15 cellular contexts compared by ENCODE assay signal in genomic region chr1:176954242-176954641, GRCh38.
A peak's percentile ranks its signal among the peaks of the same experiment; 100 is the strongest.
DNase-seq lines count a peak whose midpoint lies in the region; ATAC-seq and TF ChIP-seq lines count a peak whose summit lies in the region.
"Had no signal": no experiment of that assay in that cellular context is flagged by ENCODE, and none has a peak within 500 bp of the region (broad histone marks: within the 10 kb centered on the region; RNA-seq: fewer than 3 reads in every experiment).

No MANE protein-coding gene starts in this region.

- DNase-seq in ELR (ENCODE audit: low read depth) (peak; percentile 2), HCT116 (ENCODE audit: low read depth, low spot score) (peak; percentile 6), SK-MEL-5 (ENCODE audit: low read depth, low spot score) (peak; percentile 52), left lobe of liver (ENCODE audit: low spot score) (no peak), cerebellar nuclear complex (lab: John Stamatoyannopoulos, UW) (no peak)
- DNase-seq: activated B cell treated with CpG ODN at 0.5 μM for 24 hours; activated naive CD4-positive, alpha-beta T cell treated with anti-CD3 and anti-CD28 coated beads for 36 hours; C1 segment of cervical spinal cord; NCI-H187; sigmoid colon; stimulated activated naive CD4-positive, alpha-beta T cell treated with Interleukin-2 at 50 U/mL for 16 hours; SW 1271 had no signal

- TF ChIP-seq RAD21 in HCT116 (IDR thresholded peaks at IDR 0.05; ENCODE audit: low read depth) = peak; percentile 15; the same call in 1 of the 2 replicates

- intact Hi-C loops in HCT116 (cut with micrococcal nuclease) = no loop called here

- in situ Hi-C loops in SK-MEL-5 (cut with HindIII; ENCODE audit: low pct_unique_long_range_greater_than_20kb, low sequenced_read_pairs) = no loop called here

- RAD21 ChIA-PET in HCT116 (lab: Charles Lee; ENCODE audit: low non-redundant PET in 1 of 2, low total read pairs in 2 of 2, uncharacterized antibody in 2 of 2, unreplicated experiment in 2 of 2) = no interaction called here

- peaks cover 3% of the 10 kb centered on the region; the same call in 1 of the 2 replicates for H3K27me3 ChIP-seq in HCT116 (ENCODE audit: insufficient read depth, low read length)
- H3K27me3 ChIP-seq: sigmoid colon had no signal

- TF ChIP-seq POLR2A in HCT116 (IDR thresholded peaks at IDR 0.05; ENCODE audit: borderline replicate concordance, extremely low read depth, insufficient read depth, insufficient read length) = no peak
- no peak for TF ChIP-seq POLR2A in GM18505 (IDR thresholded peaks at IDR 0.05; ENCODE audit: borderline replicate concordance, extremely low read depth, insufficient read depth, insufficient read length)

- H3K9me3 ChIP-seq in HCT116 (ENCODE audit: control insufficient read depth in 1 of 2, insufficient read depth in 1 of 2, low read depth in 1 of 2, low read length in 2 of 2) = no peaks in the 10 kb centered on the region
- H3K9me3 ChIP-seq: sigmoid colon had no signal

- H2AFZ ChIP-seq in HCT116 (ENCODE audit: low read depth, low read length, poor library complexity, severe bottlenecking) = no peak overlapping the region

- H4K20me1 ChIP-seq in HCT116 (ENCODE audit: insufficient read depth) = no peaks in the 10 kb centered on the region

- CTCF ChIA-PET in HCT116 (lab: Charles Lee) = no interaction called here

- no peak overlapping the region for H3K9ac ChIP-seq in HCT116 (ENCODE audit: low read length)

- no peaks in the 10 kb centered on the region for H3K36me3 ChIP-seq in HCT116 (ENCODE audit: control insufficient read depth in 1 of 2, insufficient read depth in 2 of 2, low read length in 2 of 2)
- H3K36me3 ChIP-seq: sigmoid colon had no signal

- H3K4me1 ChIP-seq in HCT116 (ENCODE audit: control insufficient read depth in 1 of 2, insufficient read depth in 2 of 2, low read length in 2 of 2) = no peaks in the 10 kb centered on the region
- H3K4me1 ChIP-seq: sigmoid colon had no signal

- H3K27ac ChIP-seq in HCT116 (ENCODE audit: low read depth, low read length) = no peak overlapping the region
- H3K27ac ChIP-seq: epithelial cell of prostate, sigmoid colon had no signal

- H3K4me2 ChIP-seq in HCT116 (ENCODE audit: low read length) = no peak overlapping the region

- BruUV-seq in HCT116 (replicated peaks; lab: Mats Ljungman, UMichigan) = no TSS peak

- ATAC-seq in HCT116 (peak; percentile 55; the same call in 1 of the 2 replicates), left lobe of liver (peak; percentile 54), GM21526 (IDR thresholded peaks at IDR 0.05; ENCODE audit: low FRiP score, unreplicated experiment) (no peak), GM18505 (IDR thresholded peaks at IDR 0.05; ENCODE audit: unreplicated experiment) (no peak)

- H3K79me2 ChIP-seq in HCT116 (ENCODE audit: insufficient read depth, low read length) = no peaks in the 10 kb centered on the region

- no peak overlapping the region for H3K4me3 ChIP-seq in HCT116 (replicated peaks in 1 of 2; ENCODE audit: low read depth in 1 of 2, low read length in 2 of 2)
- H3K4me3 ChIP-seq: sigmoid colon had no signal

- H3K9me2 ChIP-seq in HCT116 (ENCODE audit: insufficient read depth) = no peaks in the 10 kb centered on the region

- TF ChIP-seq CTCF in HCT116 (IDR thresholded peaks at IDR 0.05 in 2 of 3, conservative IDR thresholded peaks at IDR 0.05 in 1 of 3; ENCODE audit: borderline replicate concordance in 1 of 3, insufficient read depth in 1 of 3, low read depth in 2 of 3, low read length in 2 of 3) = peak; percentile 12 to 47 (median 41); a peak in 4 of 6 replicates

- POLR2A ChIA-PET in HCT116 (lab: Charles Lee) = no interaction called here

TF ChIP-seq in HCT116, 20 proteins besides CTCF, POLR2A, EP300 and RAD21:
- TF ChIP-seq SP1 (IDR thresholded peaks at IDR 0.05; ENCODE audit: low read depth) = no peak
- TF ChIP-seq REST (IDR thresholded peaks at IDR 0.05; ENCODE audit: low read depth) = no peak
- no peak for TF ChIP-seq ZNF274 (IDR thresholded peaks at IDR 0.05; ENCODE audit: low read depth, low read length)
- no peak for TF ChIP-seq TCF7L2 (IDR thresholded peaks at IDR 0.05; ENCODE audit: borderline replicate concordance, extremely low read depth, insufficient read depth, insufficient read length)
- TF ChIP-seq FOSL1 (IDR thresholded peaks at IDR 0.05; ENCODE audit: low read depth) = no peak
- no peak for TF ChIP-seq MAX (IDR thresholded peaks at IDR 0.05)
- TF ChIP-seq SRF (IDR thresholded peaks at IDR 0.05; ENCODE audit: low read depth) = no peak
- TF ChIP-seq ZFX (IDR thresholded peaks at IDR 0.05) = no peak
- TF ChIP-seq YY1 (IDR thresholded peaks at IDR 0.05; ENCODE audit: extremely low read depth, insufficient replicate concordance, low read depth, low read length) = no peak
- TF ChIP-seq CBX3 (IDR thresholded peaks at IDR 0.05; ENCODE audit: low read depth) = no peak
- TF ChIP-seq EGR1 (IDR thresholded peaks at IDR 0.05; ENCODE audit: low read depth) = no peak
- TF ChIP-seq ATF3 (IDR thresholded peaks at IDR 0.05) = no peak
- TF ChIP-seq CEBPB (IDR thresholded peaks at IDR 0.05; ENCODE audit: low read depth) = no peak

Comparison
In these comparisons a context has a peak if more than half of its experiments do, and no peak if none do; other contexts are left out.
1. DNase-seq: peak in ELR (single experiment), HCT116 (single experiment) and SK-MEL-5 (single experiment); none in left lobe of liver (single experiment) and cerebellar nuclear complex (0 of 2).
2. ATAC-seq: peak in HCT116 (single experiment) and left lobe of liver (single experiment); none in GM21526 (single experiment) and GM18505 (single experiment).